In the genomic region with DNA sequence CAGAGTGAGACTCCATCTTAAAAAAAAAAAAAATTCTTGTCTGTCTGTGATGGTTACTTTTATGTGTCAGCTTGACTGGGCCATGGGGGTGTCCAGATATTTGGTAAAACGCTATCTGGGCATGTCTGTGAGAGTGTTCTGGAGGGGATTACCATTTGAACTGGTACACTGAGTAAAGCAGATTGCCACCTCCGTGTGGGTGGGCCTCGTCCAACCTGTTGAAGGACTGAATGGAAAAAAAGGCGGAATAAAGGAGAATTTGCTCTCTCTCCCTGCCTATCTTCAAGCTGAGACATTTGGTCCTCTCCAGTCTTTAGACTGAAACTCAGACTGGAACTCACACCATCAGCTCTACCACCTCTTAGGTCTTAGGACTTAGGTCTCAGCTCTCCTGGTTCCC, we compare ENCODE assay signal across 8 cellular contexts.
"Had no signal": no experiment of that assay in that cellular context is flagged by ENCODE, and none has a peak within 500 bp of the region (broad histone marks: within the 10 kb centered on the region; RNA-seq: fewer than 3 reads in every experiment).

No MANE protein-coding gene starts in this region.

- H3K4me3 ChIP-seq: GM12878 had no signal

- FAIRE-seq: G401.6, GM12878, GM12891, GM12892, GM18507, GM19239 had no signal

- DNase-seq: GDM1, GF-D8 had no signal

- ATAC-seq: GM12878 had no signal
